In genomic region chr12:130587966-130588365, GRCh38 we compare ENCODE assay signal across 5 cellular contexts.
"Had no signal": no experiment of that assay in that cellular context is flagged by ENCODE, and none has a peak within 500 bp of the region (broad histone marks: within the 10 kb centered on the region; RNA-seq: fewer than 3 reads in every experiment).

No MANE protein-coding gene starts in this region.

- H2AFZ ChIP-seq: GM23338 had no signal

- DNase-seq: H9, HCEC 1CT, IMR-90 had no signal

- ATAC-seq: GM23338, K562 had no signal

- H3K4me2 ChIP-seq: GM23338 had no signal

- H3K4me3 ChIP-seq: GM23338, K562 had no signal
